Comparison of ENCODE assay signal across 2 cellular contexts in the genomic region with DNA sequence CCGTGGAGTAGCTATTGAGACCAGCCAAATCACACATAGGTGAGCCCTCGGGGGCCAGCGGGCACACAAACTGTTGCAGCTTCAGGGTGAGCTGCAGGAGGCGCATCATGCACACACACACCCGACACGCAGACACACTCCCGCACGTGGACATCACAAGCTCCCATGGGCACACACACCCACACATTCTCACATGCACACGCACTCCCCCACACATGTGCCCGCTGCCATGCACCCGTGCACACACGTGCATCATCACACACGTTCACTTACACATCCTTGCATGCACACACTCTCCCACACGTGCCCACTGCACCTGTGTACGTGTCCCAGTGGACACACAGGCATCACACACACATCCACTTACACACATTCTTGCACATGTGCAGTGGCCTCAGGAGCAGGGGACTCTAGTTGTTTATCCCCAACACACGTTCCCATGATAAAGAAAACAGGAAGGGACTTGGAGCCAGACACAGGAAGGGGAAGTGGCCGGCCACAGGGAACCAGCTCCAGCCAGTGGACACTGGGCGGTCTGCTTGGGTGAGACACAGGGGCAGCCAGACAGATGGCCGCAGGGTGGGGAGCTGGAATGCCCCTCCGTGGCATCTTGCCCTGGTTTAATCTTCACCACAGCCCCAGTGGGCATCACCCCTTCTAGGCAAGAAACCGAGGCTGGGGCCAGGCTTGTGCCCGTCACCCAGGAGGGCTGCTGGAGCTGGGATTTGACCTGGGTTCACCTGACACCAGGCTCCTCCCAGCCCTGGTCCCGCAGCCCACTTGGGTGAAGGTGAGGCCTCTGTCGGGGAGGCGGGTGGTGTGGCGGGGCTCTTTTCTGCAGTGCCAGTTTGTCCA.
TF ChIP-seq lines count a peak whose summit lies in the region.

No MANE protein-coding gene starts in this region.

TF ChIP-seq in PFSK-1, 5 proteins besides CTCF, POLR2A, EP300 and RAD21 (continued from another document):
- no peak for TF ChIP-seq REST (IDR thresholded peaks at IDR 0.05; ENCODE audit: insufficient read depth in 1 of 2, low read depth in 2 of 2, low read length in 2 of 2)

TF ChIP-seq in HepG2, 621 proteins besides CTCF, POLR2A, EP300 and RAD21:
- TF ChIP-seq MNT (IDR thresholded peaks at IDR 0.05) (peak; percentile 88), TEAD2 (CRISPR knock-in tag; IDR thresholded peaks at IDR 0.05) (no peak), NFKBIZ (CRISPR knock-in tag; IDR thresholded peaks at IDR 0.05) (no peak), ISX (CRISPR knock-in tag; conservative IDR thresholded peaks at IDR 0.05) (no peak)
